In the genomic region with DNA sequence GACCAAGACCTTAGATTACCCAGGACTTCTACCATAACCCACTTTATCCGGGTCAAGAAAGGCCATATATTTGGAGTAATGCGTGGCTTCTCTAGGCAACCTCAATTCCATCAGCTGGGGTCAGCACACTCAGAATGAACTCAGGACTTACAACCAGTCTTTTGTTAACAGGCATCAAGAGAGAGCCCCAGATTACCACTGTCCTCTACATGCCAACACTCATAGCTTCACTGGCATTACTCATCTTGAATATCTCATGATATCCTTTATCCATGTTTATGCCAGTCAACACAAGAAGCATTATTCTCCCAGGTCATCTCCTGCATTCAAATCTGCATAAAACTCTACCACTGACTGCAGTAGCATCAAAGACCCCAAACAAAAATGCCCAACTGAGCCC, we compare ENCODE assay signal across 35 cellular contexts. TPM values are rescaled to one million over a fixed set of nuclear protein-coding genes. Genes with fewer than 3 reads are reported as not detected.
"Had no signal": no experiment of that assay in that cellular context is flagged by ENCODE, and none has a peak within 500 bp of the region (broad histone marks: within the 10 kb centered on the region; RNA-seq: fewer than 3 reads in every experiment).

No MANE protein-coding gene starts in this region.

- H3K36me3 ChIP-seq: adrenal gland, breast epithelium, Peyer's patch, WERI-Rb-1 had no signal

- ATAC-seq: activated CD8-positive, alpha-beta T cell treated with anti-CD3 and anti-CD28 coated beads, Interleukin-2, amount 10 ng/mL, durations not matched to agents 7 days and 5 days; body of pancreas; PC-3; Right ventricle myocardium inferior had no signal

- H3K27me3 ChIP-seq: Peyer's patch had no signal

- H3K4me3 ChIP-seq: adrenal gland, body of pancreas, breast epithelium, Peyer's patch had no signal

- H3K27ac ChIP-seq: Peyer's patch, RWPE1, WERI-Rb-1 had no signal

- H3K9me3 ChIP-seq: adrenal gland, body of pancreas, breast epithelium, Peyer's patch had no signal

- H3K4me1 ChIP-seq: adrenal gland, body of pancreas, breast epithelium, Peyer's patch had no signal

- DNase-seq: activated CD4-positive, alpha-beta T cell treated with anti-CD3 and anti-CD28 coated beads, Interleukin-2, amount 10 ng/mL, durations not matched to agents 7 days and 5 days; activated CD4-positive, alpha-beta T cell treated with anti-CD3 and anti-CD28 coated beads, Interleukin-2, amount 50 U/mL, for 48 hours; activated CD4-positive, CD25-positive, alpha-beta regulatory T cell; activated CD8-positive, alpha-beta T cell treated with anti-CD3 and anti-CD28 coated beads, Interleukin-2, amount 10 ng/mL, durations not matched to agents 7 days and 5 days; activated gamma-delta T cell treated with Interleukin-2 at 50 U/mL for 16 hours; activated naive CD4-positive, alpha-beta T cell treated with anti-CD3 and anti-CD28 coated beads for 36 hours; activated T-cell treated with anti-CD3 and anti-CD28 coated beads, Interleukin-2, amount 50 U/mL, for 24 hours; adrenal gland; body of pancreas; cerebellar nuclear complex; NCI-H1092 treated with DMSO at 0.1 percent for 48 hours; NCI-H1417; NCI-H146; NCI-H187; NCI-H2029 treated with DMSO at 0.1 percent for 48 hours; NCI-H2107; NCI-H2171; NCI-H510A; NCI-H526; NCI-H748 treated with DMSO at 0.1 percent for 48 hours; NK-92 treated with Interleukin-12 subunit alpha and Interleukin-12 subunit beta, amount 100 ng/mL, for 24 hours; PC-3; Peyer's patch; SIG-M5; SW 1271; T-helper 1 cell; T-helper 2 cell; T-helper 9 cell; WERI-Rb-1 had no signal

RNA-seq across cellular contexts. Expression of a gene that starts 6.6 kb away (rescaled TPM):
- total RNA-seq: activated CD4-positive, alpha-beta T cell treated with anti-CD3 and anti-CD28 coated beads, Interleukin-2, amount 10 ng/mL, durations not matched to agents 7 days and 5 days; activated naive CD4-positive, alpha-beta T cell treated with anti-CD3 and anti-CD28 coated beads for 36 hours; activated T-helper 1 cell treated with anti-CD3 and anti-CD28 coated beads, Interleukin-12 subunit alpha, Interleukin-12 subunit beta, Interleukin-2, Interleukin-4 antibody, amounts not matched to agents 30 ng/mL and 10 ng/mL and 1 ng/mL, durations not matched to agents 14 hours and 24 hours and 36 hours; astrocyte had no signal

RNA-seq across cellular contexts. Expression of a gene that starts 51.0 kb away (rescaled TPM):
- total RNA-seq: activated CD4-positive, alpha-beta T cell treated with anti-CD3 and anti-CD28 coated beads, Interleukin-2, amount 10 ng/mL, durations not matched to agents 7 days and 5 days; activated T-helper 1 cell treated with anti-CD3 and anti-CD28 coated beads, Interleukin-12 subunit alpha, Interleukin-12 subunit beta, Interleukin-2, Interleukin-4 antibody, amounts not matched to agents 30 ng/mL and 10 ng/mL and 1 ng/mL, durations not matched to agents 14 hours and 24 hours and 36 hours; astrocyte; M059J; PC-3 had no signal
